9 cellular contexts compared by ENCODE assay signal in the genomic region with DNA sequence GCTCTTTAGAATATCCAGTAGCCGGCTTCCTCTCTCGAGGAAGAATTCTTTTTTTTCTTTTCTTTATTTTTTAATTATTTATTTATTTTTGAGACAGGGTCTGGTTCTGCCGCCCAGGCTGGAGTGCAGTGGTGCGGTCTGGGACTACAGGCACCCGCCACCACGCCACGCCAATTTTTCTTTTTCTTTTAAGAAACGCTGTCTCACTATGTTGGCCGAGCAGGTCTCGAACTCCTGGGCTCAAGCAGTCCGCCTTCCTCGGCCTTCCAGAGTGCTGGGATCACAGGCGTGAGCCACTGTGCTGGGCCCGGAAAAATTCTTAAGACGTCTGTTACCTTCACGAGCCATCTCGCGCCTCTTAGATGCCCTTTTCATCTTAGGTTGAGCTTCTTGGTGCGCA. TPM values are rescaled to one million over a fixed set of nuclear protein-coding genes. Genes with fewer than 3 reads are reported as not detected.
DNase-seq lines count a peak whose midpoint lies in the region; ATAC-seq, FAIRE-seq and TF ChIP-seq lines count a peak whose summit lies in the region.
"Had no signal": no experiment of that assay in that cellular context is flagged by ENCODE, and none has a peak within 500 bp of the region (broad histone marks: within the 10 kb centered on the region; RNA-seq: fewer than 3 reads in every experiment).

No MANE protein-coding gene starts in this region.

- peaks cover 17 to 25% (median 24%) of the 10 kb centered on the region in 3 donors for H3K4me1 Mint-ChIP-seq in IgD-negative memory B cell
- peaks cover 29% of the 10 kb centered on the region for H3K4me1 Mint-ChIP-seq in central memory CD8-positive, alpha-beta T cell

- no peak for TF ChIP-seq EP300 in A549 (IDR thresholded peaks at IDR 0.05)

- 96% methylated on average over 19 of the region's 19 CpGs for WGBS in A549 (ENCODE audit: missing lambda C conversion rate)

- no peak for TF ChIP-seq RAD21 in A549 (conservative IDR thresholded peaks at IDR 0.05 in 1 of 2, IDR thresholded peaks at IDR 0.05 in 1 of 2)

- ATAC-seq in A549: no peak
- no peak for ATAC-seq in central memory CD8-positive, alpha-beta T cell (replicated peaks; ENCODE audit: extremely low read depth, poor library complexity, severe bottlenecking)
- ATAC-seq in HG03039 (IDR thresholded peaks at IDR 0.05; ENCODE audit: unreplicated experiment): no peak
- no peak for ATAC-seq in GM19455 (IDR thresholded peaks at IDR 0.05; ENCODE audit: unreplicated experiment)

- H3K4me3 ChIP-seq in A549: peak overlapping the region; percentile 93
- no peak overlapping the region for H3K4me3 ChIP-seq in mucosa of stomach (ENCODE audit: low read length)

- H3K36me3 Mint-ChIP-seq in IgD-negative memory B cell: no peaks in the 10 kb centered on the region
- peaks cover 9% of the 10 kb centered on the region for H3K36me3 Mint-ChIP-seq in central memory CD8-positive, alpha-beta T cell (ENCODE audit: insufficient read depth)

- H3K4me1 ChIP-seq in A549: peaks cover 22% of the 10 kb centered on the region; the same call in 2 of the 3 replicates
- H3K4me1 ChIP-seq in mucosa of stomach (ENCODE audit: control insufficient read depth, insufficient read depth, low read length): peaks cover 4% of the 10 kb centered on the region

- H3K27ac ChIP-seq in A549: peak overlapping the region; percentile 98

- H3K36me3 ChIP-seq in mucosa of stomach (ENCODE audit: control insufficient read depth, insufficient read depth, low read length): no peaks in the 10 kb centered on the region

- no peaks in the 10 kb centered on the region for H3K27me3 ChIP-seq in mucosa of stomach (ENCODE audit: control insufficient read depth, insufficient read depth, low read length)

- DNase-seq in A549 (ENCODE audit: low read depth in 1 of 2, low spot score in 1 of 2): no peak
- DNase-seq in central memory CD8-positive, alpha-beta T cell (ENCODE audit: low spot score in 2 of 2): no peak
- no peak for DNase-seq in hepatic stellate cell (ENCODE audit: low spot score)
- DNase-seq in NCI-H510A (lab: John Stamatoyannopoulos, UW): no peak

- CTCF ChIA-PET in A549 (lab: Yijun Ruan, JAX): interaction anchor here (1.0 to 1.5 kb wide), 2 partner anchors 256 to 389 kb away, joined by 3 to 6 read pairs; no protein-coding TSS in a partner anchor

- H3K9me3 ChIP-seq in A549 (no peaks in the 10 kb centered on the region), mucosa of stomach (ENCODE audit: control insufficient read depth, low read length) (no peaks in the 10 kb centered on the region)

- peak overlapping the region; percentile 88 to 95 (median 93) for H3K27ac Mint-ChIP-seq in IgD-negative memory B cell
- H3K27ac Mint-ChIP-seq in central memory CD8-positive, alpha-beta T cell (ENCODE audit: low read depth): peak overlapping the region; percentile 80

- no peaks in the 10 kb centered on the region for H3K27me3 Mint-ChIP-seq in IgD-negative memory B cell
- no peaks in the 10 kb centered on the region for H3K27me3 Mint-ChIP-seq in central memory CD8-positive, alpha-beta T cell

- no peak for TF ChIP-seq CTCF in A549 (IDR thresholded peaks at IDR 0.05)

- POLR2A ChIA-PET in A549 (lab: Yijun Ruan, JAX): interaction anchor here (1.0 kb wide), 1 partner anchor 126 kb away, joined by 3 read pairs; no protein-coding TSS in a partner anchor

- TF ChIP-seq POLR2A in A549 (IDR thresholded peaks at IDR 0.05; ENCODE audit: low read length): no peak

- H3K9me3 Mint-ChIP-seq in IgD-negative memory B cell: no peaks in the 10 kb centered on the region
- no peaks in the 10 kb centered on the region for H3K9me3 Mint-ChIP-seq in central memory CD8-positive, alpha-beta T cell

- no peak for FAIRE-seq in A549 (lab: Jason Lieb, UNC)
- FAIRE-seq: colon had no signal

- H3K4me3 Mint-ChIP-seq in IgD-negative memory B cell: peak overlapping the region; percentile 88 to 93 (median 90)
- peak overlapping the region; percentile 78 for H3K4me3 Mint-ChIP-seq in central memory CD8-positive, alpha-beta T cell

- H3K4me2 ChIP-seq in A549: peak overlapping the region; percentile 78

- H3K9ac ChIP-seq in mucosa of stomach (ENCODE audit: low read length): peak overlapping the region; percentile 91

TF ChIP-seq in A549, 52 proteins besides CTCF, POLR2A, EP300 and RAD21:
- TF ChIP-seq HDAC2 (IDR thresholded peaks at IDR 0.05) (no peak), RARB (CRISPR knock-in tag; IDR thresholded peaks at IDR 0.05) (no peak), EHMT2 (IDR thresholded peaks at IDR 0.05; ENCODE audit: low read depth) (no peak), ZNF302 (CRISPR knock-in tag; IDR thresholded peaks at IDR 0.05) (no peak), HEYL (CRISPR knock-in tag; IDR thresholded peaks at IDR 0.05) (no peak), CBX2 (IDR thresholded peaks at IDR 0.05; ENCODE audit: borderline replicate concordance, low read depth) (no peak), TP53 (CRISPR knock-in tag; IDR thresholded peaks at IDR 0.05) (no peak), HOXB13 (CRISPR knock-in tag; IDR thresholded peaks at IDR 0.05; ENCODE audit: low read depth) (no peak), PHF8 (IDR thresholded peaks at IDR 0.05; ENCODE audit: borderline replicate concordance, low read depth) (no peak), EHF (CRISPR knock-in tag; IDR thresholded peaks at IDR 0.05) (no peak), NPAS2 (CRISPR knock-in tag; IDR thresholded peaks at IDR 0.05; ENCODE audit: borderline replicate concordance) (no peak), ZSCAN20 (CRISPR knock-in tag; IDR thresholded peaks at IDR 0.05) (no peak), RFX5 (IDR thresholded peaks at IDR 0.05) (no peak), CHD4 (IDR thresholded peaks at IDR 0.05; ENCODE audit: borderline replicate concordance) (no peak), HOXA7 (CRISPR knock-in tag; IDR thresholded peaks at IDR 0.05) (no peak), FOSL2 (IDR thresholded peaks at IDR 0.05) (no peak), FOSL2 (CRISPR knock-in tag; IDR thresholded peaks at IDR 0.05) (no peak), KDM5A (IDR thresholded peaks at IDR 0.05) (no peak)
- TF ChIP-seq, protein P1, sequence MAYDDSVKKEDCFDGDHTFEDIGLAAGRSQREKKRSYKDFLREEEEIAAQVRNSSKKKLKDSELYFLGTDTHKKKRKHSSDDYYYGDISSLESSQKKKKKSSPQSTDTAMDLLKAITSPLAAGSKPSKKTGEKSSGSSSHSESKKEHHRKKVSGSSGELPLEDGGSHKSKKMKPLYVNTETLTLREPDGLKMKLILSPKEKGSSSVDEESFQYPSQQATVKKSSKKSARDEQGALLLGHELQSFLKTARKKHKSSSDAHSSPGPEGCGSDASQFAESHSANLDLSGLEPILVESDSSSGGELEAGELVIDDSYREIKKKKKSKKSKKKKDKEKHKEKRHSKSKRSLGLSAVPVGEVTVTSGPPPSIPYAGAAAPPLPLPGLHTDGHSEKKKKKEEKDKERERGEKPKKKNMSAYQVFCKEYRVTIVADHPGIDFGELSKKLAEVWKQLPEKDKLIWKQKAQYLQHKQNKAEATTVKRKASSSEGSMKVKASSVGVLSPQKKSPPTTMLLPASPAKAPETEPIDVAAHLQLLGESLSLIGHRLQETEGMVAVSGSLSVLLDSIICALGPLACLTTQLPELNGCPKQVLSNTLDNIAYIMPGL (CRISPR knock-in tag; IDR thresholded peaks at IDR 0.05; ENCODE audit: borderline replicate concordance): no peak
- TF ChIP-seq, protein P2, sequence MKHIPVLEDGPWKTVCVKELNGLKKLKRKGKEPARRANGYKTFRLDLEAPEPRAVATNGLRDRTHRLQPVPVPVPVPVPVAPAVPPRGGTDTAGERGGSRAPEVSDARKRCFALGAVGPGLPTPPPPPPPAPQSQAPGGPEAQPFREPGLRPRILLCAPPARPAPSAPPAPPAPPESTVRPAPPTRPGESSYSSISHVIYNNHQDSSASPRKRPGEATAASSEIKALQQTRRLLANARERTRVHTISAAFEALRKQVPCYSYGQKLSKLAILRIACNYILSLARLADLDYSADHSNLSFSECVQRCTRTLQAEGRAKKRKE (CRISPR knock-in tag; IDR thresholded peaks at IDR 0.05; ENCODE audit: low read depth): no peak
- TF ChIP-seq, protein P3, sequence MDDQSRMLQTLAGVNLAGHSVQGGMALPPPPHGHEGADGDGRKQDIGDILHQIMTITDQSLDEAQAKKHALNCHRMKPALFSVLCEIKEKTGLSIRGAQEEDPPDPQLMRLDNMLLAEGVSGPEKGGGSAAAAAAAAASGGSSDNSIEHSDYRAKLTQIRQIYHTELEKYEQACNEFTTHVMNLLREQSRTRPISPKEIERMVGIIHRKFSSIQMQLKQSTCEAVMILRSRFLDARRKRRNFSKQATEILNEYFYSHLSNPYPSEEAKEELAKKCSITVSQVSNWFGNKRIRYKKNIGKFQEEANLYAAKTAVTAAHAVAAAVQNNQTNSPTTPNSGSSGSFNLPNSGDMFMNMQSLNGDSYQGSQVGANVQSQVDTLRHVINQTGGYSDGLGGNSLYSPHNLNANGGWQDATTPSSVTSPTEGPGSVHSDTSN (IDR thresholded peaks at IDR 0.05): no peak

RNA-seq across cellular contexts. Expression of a gene that starts 0.9 kb away (rescaled TPM):
- 21.8 and 23.4 TPM in 2 replicates for polyA plus RNA-seq in A549 (2011; rRNA removed)
- polyA plus RNA-seq in A549 (2012; cell fraction: cytosol; rRNA removed): 4.9 and 5.6 TPM in 2 replicates
- 16.3 and 21.7 TPM in 2 replicates for polyA plus RNA-seq in A549 (2012; cell fraction: nucleus; rRNA removed)
- 14.5 to 15.7 TPM (median 15.7 TPM) in 3 replicates for polyA plus RNA-seq in A549 (2017; fragmentation: RNase III; extraction: RNeasy Plus Mini Kit Qiagen cat#74134 plus additional on column Dnase treatment)
- 19.8 and 20.7 TPM in 2 replicates for polyA minus RNA-seq in A549 (2011; rRNA and poly(A)+ RNA removed)
- polyA plus RNA-seq in IgD-negative memory B cell: 24.9 TPM
